Comparison of ENCODE assay signal across 8 cellular contexts in the genomic region with DNA sequence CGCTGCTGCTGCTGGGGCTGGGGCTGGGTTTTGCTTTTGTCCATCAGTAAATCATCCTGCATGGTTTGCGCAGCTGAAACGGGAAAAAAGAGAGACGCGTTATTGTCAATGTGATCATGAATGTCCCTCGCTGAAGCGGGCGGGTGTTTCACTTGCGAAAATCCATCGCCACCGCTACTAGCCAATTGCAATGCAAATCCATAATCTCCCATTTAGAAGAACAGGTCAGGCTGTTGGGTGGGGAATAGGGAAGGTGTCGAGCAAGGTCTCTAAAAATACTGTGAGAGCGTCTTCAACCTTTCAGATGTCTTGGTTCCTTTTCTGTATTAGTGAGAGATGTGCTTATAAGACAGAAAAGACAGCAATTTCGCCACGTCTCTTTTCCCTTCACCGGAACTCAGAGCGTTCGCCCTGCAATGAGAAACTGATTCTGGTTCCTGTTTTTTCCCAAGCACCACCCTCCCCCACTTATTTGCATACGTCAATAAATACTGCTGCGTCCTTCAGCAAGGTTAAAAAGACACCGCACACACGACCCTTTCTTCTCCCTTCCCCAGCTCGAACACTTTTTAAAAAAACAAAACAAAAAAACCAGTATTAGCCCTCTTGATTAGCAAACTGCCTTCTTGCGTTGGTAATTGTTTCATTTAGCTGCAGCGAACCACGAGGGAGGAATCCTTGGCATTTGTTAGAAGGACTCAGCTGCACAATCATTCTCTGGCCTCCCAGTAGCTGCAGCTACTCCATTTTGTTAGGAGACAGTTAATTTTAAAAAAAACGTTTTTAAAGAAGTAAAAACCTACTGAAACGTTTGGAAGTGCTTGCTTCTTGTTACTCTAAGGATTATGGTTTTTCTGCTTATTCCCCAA. TPM values are rescaled to one million over a fixed set of nuclear protein-coding genes. Genes with fewer than 3 reads are reported as not detected.
DNase-seq lines count a peak whose midpoint lies in the region; ATAC-seq and TF ChIP-seq lines count a peak whose summit lies in the region.

No MANE protein-coding gene starts in this region.

- ATAC-seq in GM21390 (IDR thresholded peaks at IDR 0.05; ENCODE audit: unreplicated experiment) (peak; percentile 43), RWPE2 (ENCODE audit: low read depth) (peak; percentile 37), heart left ventricle (peak; percentile 72 to 82 (median 77))

- H4K20me1 ChIP-seq in osteoblast (ENCODE audit: insufficient read depth, low read length) = peaks cover 2% of the 10 kb centered on the region

- H3K36me3 ChIP-seq in RWPE2 (ENCODE audit: low read depth) (no peaks in the 10 kb centered on the region), heart left ventricle (peaks cover 0 to 3% (median 0%) of the 10 kb centered on the region in 9 donors), osteoblast (ENCODE audit: insufficient read depth, low read length) (no peaks in the 10 kb centered on the region)

- TF ChIP-seq POLR2A in heart left ventricle (IDR thresholded peaks at IDR 0.05) = peak in 1 of 2 donors; percentile 54

- TF ChIP-seq CTCF in RWPE2 (IDR thresholded peaks at IDR 0.05; ENCODE audit: poor library complexity, severe bottlenecking) (no peak), heart left ventricle (IDR thresholded peaks at IDR 0.05) (no peak), osteoblast (IDR thresholded peaks at IDR 0.05; ENCODE audit: extremely low read depth, low read depth, low read length) (no peak)

- H3K4me3 ChIP-seq in Jurkat, Clone E6-1 (ENCODE audit: low read length) = peak overlapping the region; percentile 50
- H3K4me3 ChIP-seq in RWPE2 (ENCODE audit: severe bottlenecking) (peak overlapping the region; percentile 49), heart left ventricle (peak overlapping the region; percentile 49 to 82 (median 75)), osteoblast (ENCODE audit: insufficient read depth, low read length) (peak overlapping the region; percentile 77)

- WGBS in heart left ventricle, 4 donors = 0% methylated on average over 28 of the region's 28 CpGs

- H3K27me3 ChIP-seq in RWPE2 (ENCODE audit: insufficient read depth, poor library complexity, severe bottlenecking) (no peaks in the 10 kb centered on the region), heart left ventricle (no peaks in the 10 kb centered on the region), osteoblast (ENCODE audit: insufficient read depth, low read length) (no peaks in the 10 kb centered on the region)

- H3K4me2 ChIP-seq in osteoblast (ENCODE audit: insufficient read depth, low read length) = peak overlapping the region; percentile 88

- H3K9me3 ChIP-seq in RWPE2 (ENCODE audit: severe bottlenecking) = no peaks in the 10 kb centered on the region
- H3K9me3 ChIP-seq in heart left ventricle = no peaks in the 10 kb centered on the region
- no peaks in the 10 kb centered on the region for H3K9me3 ChIP-seq in osteoblast (ENCODE audit: low read depth, low read length)

- H3K79me2 ChIP-seq in osteoblast (ENCODE audit: insufficient read depth, low read length) = no peaks in the 10 kb centered on the region

- H3K4me1 ChIP-seq in RWPE2 (ENCODE audit: insufficient read depth, poor library complexity, severe bottlenecking) (peaks cover 39% of the 10 kb centered on the region), heart left ventricle (peaks cover 0 to 58% (median 25%) of the 10 kb centered on the region in 12 donors), osteoblast (ENCODE audit: insufficient read depth, low read length) (peaks cover 18% of the 10 kb centered on the region)

- peak overlapping the region; percentile 91 for H2AFZ ChIP-seq in osteoblast (ENCODE audit: low read length)

- H3K27ac ChIP-seq in RWPE2 (ENCODE audit: poor library complexity, severe bottlenecking) = peak overlapping the region; percentile 45
- H3K27ac ChIP-seq in angular gyrus (ENCODE audit: low read depth, low read length) = peak overlapping the region; percentile 93
- H3K27ac ChIP-seq in heart left ventricle = peak overlapping the region; percentile 62 to 91 (median 88)
- peak overlapping the region; percentile 76 for H3K27ac ChIP-seq in osteoblast (ENCODE audit: low read depth, low read length)

- DNase-seq in DMS153 treated with DMSO at 0.1 percent for 48 hours (lab: John Stamatoyannopoulos, UW; ENCODE audit: unreplicated experiment) (peak; percentile 59), RWPE2 (ENCODE audit: low spot score) (no peak), heart left ventricle (peak in 4 of 5 donors; percentile 59 to 72 (median 68)), osteoblast (ENCODE audit: insufficient read length, low spot score, missing footprints) (peak; percentile 92), NCI-H446 (lab: John Stamatoyannopoulos, UW) (no peak)
- DNase-seq in Jurkat, Clone E6-1 (ENCODE audit: low read depth, low spot score) = peak; percentile 41

- intact Hi-C loops in heart left ventricle (cut with DNase I) = loop anchor here in 9 of 10 donors (1.0 to 10.0 kb wide), 7 partner anchors 37 to 156 kb away; a partner anchor contains a TSS

RNA-seq across cellular contexts. Expression of a gene that starts 50.4 kb away (rescaled TPM):
- 0.91 TPM for polyA plus RNA-seq in Jurkat, Clone E6-1 (2012; ENCODE audit: insufficient read depth, insufficient read length)
- total RNA-seq in heart left ventricle (10 to 100 TPM in 5 of 9 donors, 1 to 10 TPM in 4; 6.2 to 17.2 (median 10.1) TPM), osteoblast (1.1 and 1.2 TPM in 2 replicates)
- 1 to 10 TPM; 1.5 to 3.4 TPM for polyA plus RNA-seq in heart left ventricle

RNA-seq across cellular contexts. Expression of a gene that starts 50.4 kb away (rescaled TPM):
- polyA plus RNA-seq in Jurkat, Clone E6-1 (2012; ENCODE audit: insufficient read depth, insufficient read length) = 42.3 TPM
- total RNA-seq in heart left ventricle = 10 to 100 TPM; 14.8 to 55.7 (median 29.4) TPM
- polyA plus RNA-seq in heart left ventricle = 10 to 100 TPM; 11.8 to 39.4 TPM
- 14.1 and 19.2 TPM in 2 replicates for total RNA-seq in osteoblast

Comparison
In these comparisons a context has a peak if more than half of its experiments do, and no peak if none do; other contexts are left out.
1. DNase-seq: peak in DMS153 treated with DMSO at 0.1 percent for 48 hours (single experiment), Jurkat, Clone E6-1 (single experiment), heart left ventricle (4 of 5) and osteoblast (single experiment); none in RWPE2 (single experiment) and NCI-H446 (0 of 2).
2. Peak in every context shown above with its lines, with median percentiles within 50 percentile points of each other: ATAC-seq, H3K4me3 ChIP-seq and H3K27ac ChIP-seq.